8 cellular contexts compared by ENCODE assay signal in the genomic region with DNA sequence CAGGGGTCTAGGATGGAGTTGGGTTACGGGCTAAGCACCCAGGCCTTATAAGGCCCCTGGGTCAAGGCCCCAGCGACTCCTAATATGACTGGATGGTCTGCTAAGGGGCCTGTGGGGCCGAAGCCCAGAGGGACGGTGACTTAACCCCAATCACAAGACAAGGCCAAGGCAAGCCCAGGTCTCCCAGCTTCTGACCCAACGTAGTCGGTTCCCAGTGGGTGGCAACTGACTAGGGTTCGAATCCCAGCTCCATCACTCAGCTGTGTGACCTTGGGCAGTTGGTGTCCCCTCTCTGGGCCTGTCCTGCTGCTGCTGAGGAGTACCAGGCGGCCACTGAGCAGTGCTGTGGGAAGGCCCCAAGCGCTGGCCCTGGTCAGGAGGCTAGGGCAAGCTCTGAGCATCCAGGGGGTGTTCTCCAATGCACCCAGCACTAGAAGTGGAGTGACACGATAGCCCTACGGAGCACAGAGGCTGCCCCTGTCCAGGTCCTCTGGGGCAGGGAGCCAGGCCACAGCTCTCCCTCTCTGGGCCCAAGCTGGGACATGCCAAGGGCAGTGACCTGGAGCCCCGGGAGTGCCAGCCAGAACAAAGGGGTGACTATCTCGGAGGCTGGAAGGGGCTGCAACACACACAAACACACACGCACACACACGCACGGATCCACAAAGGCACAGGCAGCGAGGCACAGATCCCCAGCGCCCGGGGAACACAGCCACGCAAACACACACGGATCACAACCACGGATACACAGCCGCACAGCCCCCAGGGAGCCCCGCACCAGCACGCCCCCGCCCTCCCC. TPM values are rescaled to one million over a fixed set of nuclear protein-coding genes. Genes with fewer than 3 reads are reported as not detected.
A peak's percentile ranks its signal among the peaks of the same experiment; 100 is the strongest.
DNase-seq lines count a peak whose midpoint lies in the region; ATAC-seq, FAIRE-seq and TF ChIP-seq lines count a peak whose summit lies in the region.

No MANE protein-coding gene starts in this region.

- DNase-seq in HFFc6: peak; percentile 11
- no peak for DNase-seq in GM12878 (ENCODE audit: low read depth, low spot score)
- no peak for DNase-seq in keratinocyte (ENCODE audit: low read depth, low spot score)
- DNase-seq in immature natural killer cell: no peak
- no peak for DNase-seq in SKM-1 (lab: John Stamatoyannopoulos, UW; ENCODE audit: unreplicated experiment)

- H3K9me1 ChIP-seq in keratinocyte (ENCODE audit: control insufficient read depth, extremely low read depth, insufficient read depth, low read length): no peaks in the 10 kb centered on the region

- peak overlapping the region; percentile 13; the same call in 1 of the 2 replicates for H3K4me2 ChIP-seq in GM12878 (ENCODE audit: control insufficient read depth, insufficient read depth)
- peak overlapping the region; percentile 91 for H3K4me2 ChIP-seq in keratinocyte (ENCODE audit: control insufficient read depth, extremely low read depth, insufficient read depth, low read depth, low read length)

- H3K9me3 Mint-ChIP-seq in HFFc6: no peaks in the 10 kb centered on the region
- no peaks in the 10 kb centered on the region for H3K9me3 Mint-ChIP-seq in stimulated activated memory B cell treated with anti-CD40 and anti-IgM and Interleukin-4, amounts not matched to agents 10 μg/mL and 1 μg/mL and 100 μg/mL, for 72 hours
- no peaks in the 10 kb centered on the region for H3K9me3 Mint-ChIP-seq in immature natural killer cell

- dilution Hi-C loops in keratinocyte (cut with MboI; ENCODE audit: extremely low pct_ligation_motif_present, low sequenced_read_pairs): no loop called here

- no peaks in the 10 kb centered on the region for H3K36me3 ChIP-seq in GM12878 (ENCODE audit: control insufficient read depth in 2 of 2, insufficient read depth in 2 of 2, low read length in 1 of 2)
- peaks cover 0 to 5% of the 10 kb centered on the region in 2 experiments for H3K36me3 ChIP-seq in keratinocyte (ENCODE audit: control insufficient read depth in 2 of 2, extremely low read depth in 1 of 2, insufficient read depth in 2 of 2, low read length in 2 of 2)

- RAD21 ChIA-PET in GM12878 (lab: Charles Lee; ENCODE audit: unreplicated experiment): no interaction called here

- SMC1A ChIA-PET in GM12878 (lab: Charles Lee; ENCODE audit: uncharacterized antibody, unreplicated experiment): no interaction called here

- FAIRE-seq in GM12878 (lab: Jason Lieb, UNC) (no peak), keratinocyte (lab: Jason Lieb, UNC) (no peak)

- H3K4me1 Mint-ChIP-seq in HFFc6 (ENCODE audit: low read depth) (peaks cover 23% of the 10 kb centered on the region), immature natural killer cell (peaks cover 10 to 13% of the 10 kb centered on the region in 2 donors)
- H3K4me1 Mint-ChIP-seq in stimulated activated memory B cell treated with anti-CD40 and anti-IgM and Interleukin-4, amounts not matched to agents 10 μg/mL and 1 μg/mL and 100 μg/mL, for 72 hours: peaks cover 17% of the 10 kb centered on the region

- H3K79me2 ChIP-seq in GM12878 (ENCODE audit: control insufficient read depth, insufficient read depth, low read length): no peaks in the 10 kb centered on the region
- peaks cover 2% of the 10 kb centered on the region for H3K79me2 ChIP-seq in keratinocyte (ENCODE audit: control insufficient read depth, insufficient read depth, low read length)

- H3K27me3 Mint-ChIP-seq in HFFc6 (ENCODE audit: insufficient read depth) (peaks cover 2% of the 10 kb centered on the region), immature natural killer cell (ENCODE audit: low read depth in 3 of 3) (peaks cover 2 to 5% (median 2%) of the 10 kb centered on the region in 3 donors)
- peaks cover 14% of the 10 kb centered on the region for H3K27me3 Mint-ChIP-seq in stimulated activated memory B cell treated with anti-CD40 and anti-IgM and Interleukin-4, amounts not matched to agents 10 μg/mL and 1 μg/mL and 100 μg/mL, for 72 hours

- H3K27ac Mint-ChIP-seq in HFFc6 (peak overlapping the region; percentile 89), immature natural killer cell (peak overlapping the region in 1 of 6 donors; percentile 62)
- no peak overlapping the region for H3K27ac Mint-ChIP-seq in stimulated activated memory B cell treated with anti-CD40 and anti-IgM and Interleukin-4, amounts not matched to agents 10 μg/mL and 1 μg/mL and 100 μg/mL, for 72 hours

- in situ Hi-C loops in GM12878 (cut with MboI): no loop called here

- no peak for ATAC-seq in GM12878
- no peak for ATAC-seq in stimulated activated memory B cell treated with anti-CD40 and anti-IgM and Interleukin-4, amounts not matched to agents 10 μg/mL and 1 μg/mL and 100 μg/mL, for 72 hours
- no peak for ATAC-seq in GM18867 (IDR thresholded peaks at IDR 0.05; ENCODE audit: unreplicated experiment)
- ATAC-seq in HG03521 (IDR thresholded peaks at IDR 0.05; ENCODE audit: unreplicated experiment): no peak

- H3K27me3 ChIP-seq in GM12878 (replicated peaks in 1 of 2; ENCODE audit: control insufficient read depth in 2 of 2, insufficient read depth in 2 of 2, low read length in 1 of 2) (no peaks in the 10 kb centered on the region; a peak in 1 of 4 replicates), keratinocyte (ENCODE audit: control insufficient read depth, extremely low read depth, insufficient read depth, low read length) (no peaks in the 10 kb centered on the region)

- 60% methylated on average over 19 of the region's 26 CpGs for WGBS in GM12878 (ENCODE audit: insufficient coverage, insufficient replicate concordance, low lambda C conversion rate, missing lambda C conversion rate)

- POLR2A ChIA-PET in GM12878 (lab: Charles Lee): no interaction called here

- no peak for TF ChIP-seq RAD21 in GM12878 (IDR thresholded peaks at IDR 0.05; ENCODE audit: insufficient read depth, low read depth, low read length)

- CTCF ChIA-PET in GM12878 (lab: Yijun Ruan, JAX): interaction anchor here (1.9 kb wide), 1 partner anchor 7 kb away, joined by 7 read pairs; no protein-coding TSS in a partner anchor

- H2AFZ ChIP-seq in GM12878 (ENCODE audit: control insufficient read depth, low read depth, low read length) (no peak overlapping the region), keratinocyte (ENCODE audit: control insufficient read depth, low read length) (peak overlapping the region; percentile 86)

- intact Hi-C loops in GM12878 (cut with micrococcal nuclease; ENCODE audit: unreplicated experiment): no loop called here

- H4K20me1 ChIP-seq in GM12878 (ENCODE audit: control insufficient read depth, insufficient read depth) (no peaks in the 10 kb centered on the region), keratinocyte (ENCODE audit: control insufficient read depth, extremely low read depth, insufficient read depth, low read length) (no peaks in the 10 kb centered on the region)

- no peaks in the 10 kb centered on the region for H3K36me3 Mint-ChIP-seq in HFFc6 (ENCODE audit: low read depth)
- no peaks in the 10 kb centered on the region for H3K36me3 Mint-ChIP-seq in stimulated activated memory B cell treated with anti-CD40 and anti-IgM and Interleukin-4, amounts not matched to agents 10 μg/mL and 1 μg/mL and 100 μg/mL, for 72 hours
- peaks cover 0 to 8% (median 3%) of the 10 kb centered on the region in 3 donors for H3K36me3 Mint-ChIP-seq in immature natural killer cell

- BruUV-seq in GM12878 (replicated peaks; lab: Mats Ljungman, UMichigan): no TSS peak

- no peak for TF ChIP-seq POLR2A in GM12878 (IDR thresholded peaks at IDR 0.05; ENCODE audit: low read depth, low read length)

- TF ChIP-seq CTCF in HFFc6 (IDR thresholded peaks at IDR 0.05): no peak
- TF ChIP-seq CTCF in GM12878 (IDR thresholded peaks at IDR 0.05 in 2 of 3, conservative IDR thresholded peaks at IDR 0.05 in 1 of 3; ENCODE audit: control insufficient read depth in 2 of 3, extremely low read depth in 1 of 3, insufficient read depth in 1 of 3, low read depth in 3 of 3, low read length in 3 of 3): no peak
- TF ChIP-seq CTCF in keratinocyte (optimal IDR thresholded peaks at IDR 0.05 in 1 of 3, IDR thresholded peaks at IDR 0.05 in 1 of 3, conservative IDR thresholded peaks at IDR 0.05 in 1 of 3; ENCODE audit: extremely low read depth in 1 of 3, insufficient read depth in 2 of 3, low read length in 3 of 3): no peak

- H3K27ac ChIP-seq in GM12878 (ENCODE audit: control insufficient read depth, insufficient read depth) (no peak overlapping the region), keratinocyte (ENCODE audit: control insufficient read depth, insufficient read depth, low read length) (peak overlapping the region; percentile 31)

- peaks cover 5% of the 10 kb centered on the region; the same call in 1 of the 2 replicates for H3K4me1 ChIP-seq in GM12878 (ENCODE audit: control insufficient read depth, insufficient read depth, low read length)
- peaks cover 24% of the 10 kb centered on the region for H3K4me1 ChIP-seq in keratinocyte (ENCODE audit: control insufficient read depth, extremely low read depth, insufficient read depth, low read length)

- no peak overlapping the region for H3K9ac ChIP-seq in GM12878 (ENCODE audit: control insufficient read depth, insufficient read depth, low read length)
- H3K9ac ChIP-seq in keratinocyte (ENCODE audit: control insufficient read depth, extremely low read depth, insufficient read depth, low read length): peak overlapping the region; percentile 65

- H3K9me3 ChIP-seq in GM12878 (replicated peaks; ENCODE audit: control insufficient read depth, insufficient read depth, low read length) (no peaks in the 10 kb centered on the region), keratinocyte (ENCODE audit: control insufficient read depth, low read depth, low read length) (no peaks in the 10 kb centered on the region)

- no peak for TF ChIP-seq EP300 in GM12878 (IDR thresholded peaks at IDR 0.05; ENCODE audit: borderline replicate concordance in 1 of 2, control insufficient read depth in 1 of 2, low read depth in 2 of 2, low read length in 2 of 2)

- H3K4me3 Mint-ChIP-seq in HFFc6 (peak overlapping the region; percentile 94), immature natural killer cell (peak overlapping the region in 2 of 5 donors; percentile 15 to 46)
- H3K4me3 Mint-ChIP-seq in stimulated activated memory B cell treated with anti-CD40 and anti-IgM and Interleukin-4, amounts not matched to agents 10 μg/mL and 1 μg/mL and 100 μg/mL, for 72 hours: peak overlapping the region; percentile 18

- H3K4me3 ChIP-seq in GM12878: no peak overlapping the region; the same call in 1 of the 2 replicates
- H3K4me3 ChIP-seq in keratinocyte (ENCODE audit: control insufficient read depth in 2 of 3, extremely low read depth in 1 of 3, insufficient read depth in 2 of 3, low read depth in 1 of 3, low read length in 3 of 3): peak overlapping the region; percentile 46 to 67 (median 67)

RNA-seq across cellular contexts. Expression of gene AK1, which starts 0.5 kb away (rescaled TPM):
- 100 to 1,000 TPM; 109 to 130 (median 124) TPM for total RNA-seq in HFFc6 (2021; fragmentation: NEBNext Ultra II Directional; extraction: Animal tissue kit (Norgen Biotek cat#: 25700))
- total RNA-seq in GM12878 (2013; cell fraction: nucleolus; rRNA removed): 1.8 and 2.4 TPM in 2 replicates
- total RNA-seq in GM12878 (2014; rRNA removed) (0.87 and 3.1 TPM in 2 replicates), GM12878 (2014; rRNA removed; fragmentation: Illumina TruSeq; extraction: Trizol) (0.14 and 1.8 TPM in 2 replicates), GM12878 (2021) (2.1 and 2.2 TPM in 2 replicates)
- 1.8 TPM for polyA plus RNA-seq in GM12878 (2011; ENCODE audit: low read depth)
- polyA plus RNA-seq in GM12878 (2011; rRNA removed) (0.98 and 1.8 TPM in 2 replicates), GM12878 (2014; fragmentation: Illumina TruSeq; extraction: Trizol) (1.3 and 1.8 TPM in 2 replicates), GM12878 (2014; fragmentation: Nextera tagmentation; extraction: Ambion mirVana) (1 to 10 TPM in 1 of 2 experiments, under 1 TPM in 1; 0.23 to 1.4 TPM), GM12878 (2014; rRNA removed) (2.1 and 4.7 TPM in 2 replicates), GM12878 (2016; fragmentation: Nextera tagmentation; extraction: Ambion mirVana) (1 to 10 TPM; 1.4 to 2.2 TPM), keratinocyte (40.2 to 53.8 TPM (median 46.5 TPM) in 3 replicates), immature natural killer cell (1 to 10 TPM in 1 of 3 donors, under 1 TPM in 1, not detected in 1; 0.12 to 1.0 TPM)
- polyA plus RNA-seq in GM12878 (2011; cell fraction: cytosol; rRNA removed): 2.5 and 3.1 TPM in 2 replicates
- 21.6 and 27.7 TPM in 2 replicates for polyA plus RNA-seq in GM12878 (2011; cell fraction: nucleus; rRNA removed)
- polyA plus RNA-seq in GM12878 (2012): 5.1 and 8.4 TPM in 2 replicates
- polyA minus RNA-seq in GM12878 (2011; rRNA and poly(A)+ RNA removed): 0.29 and 0.88 TPM in 2 replicates
- polyA minus RNA-seq in GM12878 (2011; cell fraction: cytosol; rRNA and poly(A)+ RNA removed): 3.3 and 6.0 TPM in 2 replicates
- polyA minus RNA-seq in GM12878 (2011; cell fraction: nucleus; rRNA and poly(A)+ RNA removed): 0.24 and 0.67 TPM in 2 replicates
- polyA plus RNA-seq in keratinocyte (2011; ENCODE audit: low read depth): 41.4 TPM
- 41.7 and 88.2 TPM in 2 replicates for polyA plus RNA-seq in keratinocyte (2011; cell fraction: cytosol; rRNA removed)
- polyA plus RNA-seq in keratinocyte (2011; cell fraction: nucleus; rRNA removed): 45.8 and 51.8 TPM in 2 replicates
- 65.7 and 69.7 TPM in 2 replicates for polyA plus RNA-seq in keratinocyte (2012; ENCODE audit: low replicate concordance)
- polyA minus RNA-seq in keratinocyte: 19.3 to 28.6 TPM (median 20.6 TPM) in 3 replicates
- 20.1 TPM for polyA minus RNA-seq in keratinocyte (2011; cell fraction: cytosol; rRNA and poly(A)+ RNA removed)
- 3.7 and 4.8 TPM in 2 replicates for polyA minus RNA-seq in keratinocyte (2011; cell fraction: nucleus; rRNA and poly(A)+ RNA removed)

RNA-seq across cellular contexts. Expression of gene ST6GALNAC6, which starts 22.4 kb away (rescaled TPM):
- total RNA-seq in HFFc6 (2021; fragmentation: NEBNext Ultra II Directional; extraction: Animal tissue kit (Norgen Biotek cat#: 25700)): 10 to 100 TPM; 29.3 to 40.6 (median 34.2) TPM
- 55.6 and 55.9 TPM in 2 replicates for total RNA-seq in GM12878 (2013; cell fraction: nucleolus; rRNA removed)
- total RNA-seq in GM12878 (2014; rRNA removed) (22.6 and 27.0 TPM in 2 replicates), GM12878 (2014; rRNA removed; fragmentation: Illumina TruSeq; extraction: Trizol) (16.0 and 17.6 TPM in 2 replicates), GM12878 (2021) (21.1 and 23.2 TPM in 2 replicates)
- polyA plus RNA-seq in GM12878 (2011; ENCODE audit: low read depth): 9.5 TPM
- polyA plus RNA-seq in GM12878 (2011; rRNA removed) (13.9 and 24.6 TPM in 2 replicates), GM12878 (2014; fragmentation: Illumina TruSeq; extraction: Trizol) (7.2 and 16.1 TPM in 2 replicates), GM12878 (2014; fragmentation: Nextera tagmentation; extraction: Ambion mirVana) (under 1 TPM; 0.40 to 0.48 TPM), GM12878 (2014; rRNA removed) (24.0 and 24.7 TPM in 2 replicates), GM12878 (2016; fragmentation: Nextera tagmentation; extraction: Ambion mirVana) (10 to 100 TPM; 12.6 to 12.7 TPM), keratinocyte (20.1 to 55.8 TPM (median 21.1 TPM) in 3 replicates), immature natural killer cell (10 to 100 TPM; 84.0 to 97.8 (median 94.1) TPM)
- polyA plus RNA-seq in GM12878 (2011; cell fraction: cytosol; rRNA removed): 28.4 and 35.1 TPM in 2 replicates
- 55.5 and 94.2 TPM in 2 replicates for polyA plus RNA-seq in GM12878 (2011; cell fraction: nucleus; rRNA removed)
- 19.0 and 22.5 TPM in 2 replicates for polyA plus RNA-seq in GM12878 (2012)
- polyA minus RNA-seq in GM12878 (2011; rRNA and poly(A)+ RNA removed): 20.8 and 26.1 TPM in 2 replicates
- 4.7 and 8.0 TPM in 2 replicates for polyA minus RNA-seq in GM12878 (2011; cell fraction: cytosol; rRNA and poly(A)+ RNA removed)
- polyA minus RNA-seq in GM12878 (2011; cell fraction: nucleus; rRNA and poly(A)+ RNA removed): 12.1 and 16.7 TPM in 2 replicates
- polyA plus RNA-seq in keratinocyte (2011; ENCODE audit: low read depth): 4.2 TPM
- polyA plus RNA-seq in keratinocyte (2011; cell fraction: cytosol; rRNA removed): 27.9 and 43.7 TPM in 2 replicates
- 35.1 and 46.6 TPM in 2 replicates for polyA plus RNA-seq in keratinocyte (2011; cell fraction: nucleus; rRNA removed)
- polyA plus RNA-seq in keratinocyte (2012; ENCODE audit: low replicate concordance): 20.0 and 24.9 TPM in 2 replicates
- polyA minus RNA-seq in keratinocyte: 40.2 to 78.3 TPM (median 46.2 TPM) in 3 replicates
- 25.1 TPM for polyA minus RNA-seq in keratinocyte (2011; cell fraction: cytosol; rRNA and poly(A)+ RNA removed)
- 9.2 and 11.3 TPM in 2 replicates for polyA minus RNA-seq in keratinocyte (2011; cell fraction: nucleus; rRNA and poly(A)+ RNA removed)

RNA-seq across cellular contexts. Expression of gene ENG, which starts 22.5 kb away (rescaled TPM):
- total RNA-seq in HFFc6 (2021; fragmentation: NEBNext Ultra II Directional; extraction: Animal tissue kit (Norgen Biotek cat#: 25700)): 100 to 1,000 TPM; 205 to 249 (median 227) TPM
- 4.0 and 5.4 TPM in 2 replicates for total RNA-seq in GM12878 (2013; cell fraction: nucleolus; rRNA removed)
- total RNA-seq in GM12878 (2014; rRNA removed) (0.60 and 0.79 TPM in 2 replicates), GM12878 (2014; rRNA removed; fragmentation: Illumina TruSeq; extraction: Trizol) (0.64 and 1.0 TPM in 2 replicates), GM12878 (2021) (9.1 and 10.1 TPM in 2 replicates)
- polyA plus RNA-seq in GM12878 (2011; ENCODE audit: low read depth): 1.8 TPM
- polyA plus RNA-seq in GM12878 (2011; rRNA removed) (0.16 and 0.18 TPM in 2 replicates), GM12878 (2014; fragmentation: Illumina TruSeq; extraction: Trizol) (0.98 and 3.0 TPM in 2 replicates), GM12878 (2014; fragmentation: Nextera tagmentation; extraction: Ambion mirVana) (under 1 TPM; 0.14 to 0.24 TPM), GM12878 (2014; rRNA removed) (3.3 and 4.2 TPM in 2 replicates), GM12878 (2016; fragmentation: Nextera tagmentation; extraction: Ambion mirVana) (1 to 10 TPM; 4.2 to 5.0 TPM), keratinocyte (0.22 to 0.86 TPM (median 0.33 TPM) in 3 replicates), immature natural killer cell (10 to 100 TPM in 1 of 3 donors, 1 to 10 TPM in 2; 7.2 to 12.1 (median 8.6) TPM)
- polyA plus RNA-seq in GM12878 (2011; cell fraction: cytosol; rRNA removed): 0.37 and 0.43 TPM in 2 replicates
- polyA plus RNA-seq in GM12878 (2011; cell fraction: nucleus; rRNA removed): 1.2 and 1.6 TPM in 2 replicates
- 4.8 and 5.9 TPM in 2 replicates for polyA plus RNA-seq in GM12878 (2012)
- 0.15 and 0.41 TPM in 2 replicates for polyA minus RNA-seq in GM12878 (2011; rRNA and poly(A)+ RNA removed)
- polyA minus RNA-seq in GM12878 (2011; cell fraction: cytosol; rRNA and poly(A)+ RNA removed): 1.2 and 2.0 TPM in 2 replicates
- 0.12 and 0.67 TPM in 2 replicates for polyA minus RNA-seq in GM12878 (2011; cell fraction: nucleus; rRNA and poly(A)+ RNA removed)
- not detected for polyA plus RNA-seq in keratinocyte (2011; ENCODE audit: low read depth)
- polyA plus RNA-seq in keratinocyte (2011; cell fraction: cytosol; rRNA removed): 0.39 and 0.68 TPM in 2 replicates
- 1.4 and 2.1 TPM in 2 replicates for polyA plus RNA-seq in keratinocyte (2011; cell fraction: nucleus; rRNA removed)
- polyA plus RNA-seq in keratinocyte (2012; ENCODE audit: low replicate concordance): 1.1 and 2.2 TPM in 2 replicates
- 0.26 to 3.7 TPM (median 0.54 TPM) in 3 replicates for polyA minus RNA-seq in keratinocyte
- polyA minus RNA-seq in keratinocyte (2011; cell fraction: cytosol; rRNA and poly(A)+ RNA removed): 1.2 TPM
- 1.3 and 1.6 TPM in 2 replicates for polyA minus RNA-seq in keratinocyte (2011; cell fraction: nucleus; rRNA and poly(A)+ RNA removed)

RNA-seq across cellular contexts. Expression of gene ST6GALNAC4, which starts 39.9 kb away (rescaled TPM):
- 10 to 100 TPM; 22.9 to 33.4 (median 27.7) TPM for total RNA-seq in HFFc6 (2021; fragmentation: NEBNext Ultra II Directional; extraction: Animal tissue kit (Norgen Biotek cat#: 25700))
- 98.4 and 112 TPM in 2 replicates for total RNA-seq in GM12878 (2013; cell fraction: nucleolus; rRNA removed)
- 48.3 and 57.4 TPM in 2 replicates for total RNA-seq in GM12878 (2014; rRNA removed)
- total RNA-seq in GM12878 (2014; rRNA removed; fragmentation: Illumina TruSeq; extraction: Trizol): 20.7 and 23.7 TPM in 2 replicates
- total RNA-seq in GM12878 (2021): 56.1 and 64.1 TPM in 2 replicates
- polyA plus RNA-seq in GM12878 (2011; ENCODE audit: low read depth): 11.8 TPM
- 6.9 and 16.4 TPM in 2 replicates for polyA plus RNA-seq in GM12878 (2011; rRNA removed)
- 38.1 and 52.2 TPM in 2 replicates for polyA plus RNA-seq in GM12878 (2011; cell fraction: cytosol; rRNA removed)
- polyA plus RNA-seq in GM12878 (2011; cell fraction: nucleus; rRNA removed): 59.2 and 59.5 TPM in 2 replicates
- polyA plus RNA-seq in GM12878 (2012): 40.4 and 47.8 TPM in 2 replicates
- polyA plus RNA-seq in GM12878 (2014; fragmentation: Illumina TruSeq; extraction: Trizol): 3.0 and 13.5 TPM in 2 replicates
- 1 to 10 TPM; 4.2 to 6.6 TPM for polyA plus RNA-seq in GM12878 (2014; fragmentation: Nextera tagmentation; extraction: Ambion mirVana)
- polyA plus RNA-seq in GM12878 (2014; rRNA removed): 63.2 and 68.1 TPM in 2 replicates
- 10 to 100 TPM; 46.7 to 49.9 TPM for polyA plus RNA-seq in GM12878 (2016; fragmentation: Nextera tagmentation; extraction: Ambion mirVana)
- 23.9 and 54.0 TPM in 2 replicates for polyA minus RNA-seq in GM12878 (2011; rRNA and poly(A)+ RNA removed)
- 25.1 and 31.3 TPM in 2 replicates for polyA minus RNA-seq in GM12878 (2011; cell fraction: cytosol; rRNA and poly(A)+ RNA removed)
- polyA minus RNA-seq in GM12878 (2011; cell fraction: nucleus; rRNA and poly(A)+ RNA removed): 27.2 and 51.5 TPM in 2 replicates
- polyA plus RNA-seq in keratinocyte: 5.8 to 10.8 TPM (median 8.9 TPM) in 3 replicates
- polyA plus RNA-seq in keratinocyte (2011; ENCODE audit: low read depth): 2.5 TPM
- 5.6 and 14.0 TPM in 2 replicates for polyA plus RNA-seq in keratinocyte (2011; cell fraction: cytosol; rRNA removed)
- polyA plus RNA-seq in keratinocyte (2011; cell fraction: nucleus; rRNA removed): 4.1 and 8.4 TPM in 2 replicates
- 3.2 and 11.6 TPM in 2 replicates for polyA plus RNA-seq in keratinocyte (2012; ENCODE audit: low replicate concordance)
- 9.4 to 13.1 TPM (median 11.6 TPM) in 3 replicates for polyA minus RNA-seq in keratinocyte
- polyA minus RNA-seq in keratinocyte (2011; cell fraction: cytosol; rRNA and poly(A)+ RNA removed): 47.4 TPM
- polyA minus RNA-seq in keratinocyte (2011; cell fraction: nucleus; rRNA and poly(A)+ RNA removed): 5.1 and 6.7 TPM in 2 replicates
- polyA plus RNA-seq in immature natural killer cell: 10 to 100 TPM in 1 of 3 donors, 1 to 10 TPM in 2; 8.7 to 20.1 (median 9.1) TPM

RNA-seq across cellular contexts. Expression of gene PIP5KL1, which starts 53.6 kb away (rescaled TPM):
- 1 to 10 TPM; 1.7 to 3.1 (median 2.1) TPM for total RNA-seq in HFFc6 (2021; fragmentation: NEBNext Ultra II Directional; extraction: Animal tissue kit (Norgen Biotek cat#: 25700))
- 1.9 and 2.0 TPM in 2 replicates for total RNA-seq in GM12878 (2013; cell fraction: nucleolus; rRNA removed)
- total RNA-seq in GM12878 (2014; rRNA removed) (0.40 TPM in 1 of 2 replicates, not detected in the other), GM12878 (2014; rRNA removed; fragmentation: Illumina TruSeq; extraction: Trizol) (0.14 and 0.22 TPM in 2 replicates), GM12878 (2021) (0.32 and 0.64 TPM in 2 replicates)
- polyA plus RNA-seq in GM12878 (2011; ENCODE audit: low read depth): 0.41 TPM
- polyA plus RNA-seq in GM12878 (2011; rRNA removed) (0.12 and 0.50 TPM in 2 replicates), GM12878 (2014; fragmentation: Illumina TruSeq; extraction: Trizol) (0.04 TPM in 1 of 2 replicates, not detected in the other), GM12878 (2014; fragmentation: Nextera tagmentation; extraction: Ambion mirVana) (not detected), GM12878 (2014; rRNA removed) (0.55 and 0.67 TPM in 2 replicates), GM12878 (2016; fragmentation: Nextera tagmentation; extraction: Ambion mirVana) (under 1 TPM; 0.11 to 0.47 TPM), keratinocyte (2.4 to 5.2 TPM (median 4.4 TPM) in 3 replicates), immature natural killer cell (under 1 TPM in 2 of 3 donors, not detected in 1; 0.14 to 0.18 TPM)
- 0.34 and 0.52 TPM in 2 replicates for polyA plus RNA-seq in GM12878 (2011; cell fraction: cytosol; rRNA removed)
- polyA plus RNA-seq in GM12878 (2011; cell fraction: nucleus; rRNA removed): 2.2 and 3.0 TPM in 2 replicates
- 0.60 and 1.1 TPM in 2 replicates for polyA plus RNA-seq in GM12878 (2012)
- polyA minus RNA-seq in GM12878 (2011; rRNA and poly(A)+ RNA removed): 0.10 TPM in 1 of 2 replicates, not detected in the other
- polyA minus RNA-seq in GM12878 (2011; cell fraction: cytosol; rRNA and poly(A)+ RNA removed): not detected in 2 replicates
- polyA minus RNA-seq in GM12878 (2011; cell fraction: nucleus; rRNA and poly(A)+ RNA removed): 0.57 and 0.85 TPM in 2 replicates
- polyA plus RNA-seq in keratinocyte (2011; ENCODE audit: low read depth): 2.0 TPM
- 1.1 and 2.7 TPM in 2 replicates for polyA plus RNA-seq in keratinocyte (2011; cell fraction: cytosol; rRNA removed)
- 9.0 and 9.9 TPM in 2 replicates for polyA plus RNA-seq in keratinocyte (2011; cell fraction: nucleus; rRNA removed)
- polyA plus RNA-seq in keratinocyte (2012; ENCODE audit: low replicate concordance): 3.0 and 4.5 TPM in 2 replicates
- 0.76 to 2.2 TPM (median 0.83 TPM) in 3 replicates for polyA minus RNA-seq in keratinocyte
- 4.4 TPM for polyA minus RNA-seq in keratinocyte (2011; cell fraction: cytosol; rRNA and poly(A)+ RNA removed)
- 3.0 and 3.1 TPM in 2 replicates for polyA minus RNA-seq in keratinocyte (2011; cell fraction: nucleus; rRNA and poly(A)+ RNA removed)
